Comparison of ENCODE assay signal across 1 cellular context in genomic region chr1:84726593-84727275, GRCh38.
TF ChIP-seq lines count a peak whose summit lies in the region.

No MANE protein-coding gene starts in this region.

TF ChIP-seq in SK-N-SH treated with all-trans-retinoic acid at 6 μM for 48 hours, 23 proteins besides CTCF, POLR2A, EP300 and RAD21 (continued from another document):
- TF ChIP-seq ZFP3 (CRISPR knock-in tag; IDR thresholded peaks at IDR 0.05) = no peak
- TF ChIP-seq OSR1 (CRISPR knock-in tag; IDR thresholded peaks at IDR 0.05) = no peak
- TF ChIP-seq GLIS3 (CRISPR knock-in tag; IDR thresholded peaks at IDR 0.05) = no peak
- TF ChIP-seq CSRNP3 (CRISPR knock-in tag; IDR thresholded peaks at IDR 0.05) = no peak
- no peak for TF ChIP-seq ESRRG (CRISPR knock-in tag; IDR thresholded peaks at IDR 0.05)
TF ChIP-seq in SK-N-SH treated with all-trans-retinoic acid at 6 μM for 48 hours: peak in this region for 0.
